ENCODE assay signal across 8 cellular contexts in genomic region chr2:172972005-172972619, GRCh38.
DNase-seq lines count a peak whose midpoint lies in the region; ATAC-seq and TF ChIP-seq lines count a peak whose summit lies in the region.

No MANE protein-coding gene starts in this region.

- no peak overlapping the region for H3K4me3 ChIP-seq in BJ (ENCODE audit: low read depth, low read length)
- no peak overlapping the region for H3K4me3 ChIP-seq in heart left ventricle

- intact Hi-C loops in heart left ventricle (cut with DNase I) = loop anchor here in 4 of 10 donors (5.0 to 10.0 kb wide), 5 partner anchors 45 to 430 kb away; no protein-coding TSS in a partner anchor

- DNase-seq in BJ (ENCODE audit: low read depth) (no peak), NCI-H2171 treated with DMSO at 0.1 percent for 48 hours (lab: John Stamatoyannopoulos, UW) (peak; percentile 51), heart left ventricle (peak in 3 of 5 donors; percentile 30 to 49 (median 42))
- peak; percentile 52 for DNase-seq in activated T-cell treated with anti-CD3 and anti-CD28 coated beads, Interleukin-2, amount 50 U/mL, for 24 hours
- DNase-seq in stimulated activated CD4-positive, alpha-beta T cell treated with anti-CD3 and anti-CD28 coated beads, Interleukin-12 subunit alpha, Interleukin-12 subunit beta, amount 100 ng/mL, for 48 hours (ENCODE audit: low read depth in 2 of 3, low spot score in 1 of 3) = peak in 2 of 3 donors; percentile 35

- TF ChIP-seq POLR2A in heart left ventricle (IDR thresholded peaks at IDR 0.05) = no peak

- H3K4me1 ChIP-seq in heart left ventricle = peaks cover 0 to 43% (median 23%) of the 10 kb centered on the region in 12 donors

- no peaks in the 10 kb centered on the region for H3K36me3 Mint-ChIP-seq in activated T-cell treated with anti-CD3 and anti-CD28 coated beads, Interleukin-2, amount 50 U/mL, for 24 hours (ENCODE audit: low read depth)

- H3K4me3 Mint-ChIP-seq in activated T-cell treated with anti-CD3 and anti-CD28 coated beads, Interleukin-2, amount 50 U/mL, for 24 hours = no peak overlapping the region

- no peaks in the 10 kb centered on the region for H3K9me3 Mint-ChIP-seq in activated T-cell treated with anti-CD3 and anti-CD28 coated beads, Interleukin-2, amount 50 U/mL, for 24 hours

- peaks cover 19% of the 10 kb centered on the region for H3K27me3 Mint-ChIP-seq in activated T-cell treated with anti-CD3 and anti-CD28 coated beads, Interleukin-2, amount 50 U/mL, for 24 hours

- H3K27me3 ChIP-seq in BJ (ENCODE audit: control insufficient read depth, insufficient read depth, low read length) (no peaks in the 10 kb centered on the region; the same call in 1 of the 2 replicates), heart left ventricle (no peaks in the 10 kb centered on the region)

- peak; percentile 71 for ATAC-seq in GM19351 (IDR thresholded peaks at IDR 0.05; ENCODE audit: unreplicated experiment)
- ATAC-seq in heart left ventricle = peak in 2 of 4 donors; percentile 35 to 56
- no peak for ATAC-seq in HG03045 (IDR thresholded peaks at IDR 0.05; ENCODE audit: unreplicated experiment)
- ATAC-seq in HG03571 (IDR thresholded peaks at IDR 0.05; ENCODE audit: unreplicated experiment) = no peak

- TF ChIP-seq CTCF in BJ (IDR thresholded peaks at IDR 0.05; ENCODE audit: insufficient read depth, low read depth, low read length) (peak; percentile 85), heart left ventricle (IDR thresholded peaks at IDR 0.05) (peak; percentile 56 to 88 (median 74))

- POLR2A ChIA-PET in BJ (lab: Charles Lee) = no interaction called here

- H3K27ac ChIP-seq in heart left ventricle = no peak overlapping the region

- H3K36me3 ChIP-seq in BJ (ENCODE audit: control insufficient read depth, insufficient read depth, low read length) (no peaks in the 10 kb centered on the region), heart left ventricle (no peaks in the 10 kb centered on the region)

- CTCF ChIA-PET in BJ (lab: Yijun Ruan, JAX) = interaction anchor here (0.8 to 3.1 kb wide), 15 partner anchors 8 to 55 kb away, joined by 3 to 13 read pairs (median 4); no protein-coding TSS in a partner anchor

- H3K27ac Mint-ChIP-seq in activated T-cell treated with anti-CD3 and anti-CD28 coated beads, Interleukin-2, amount 50 U/mL, for 24 hours = no peak overlapping the region

- peaks cover 25% of the 10 kb centered on the region for H3K4me1 Mint-ChIP-seq in activated T-cell treated with anti-CD3 and anti-CD28 coated beads, Interleukin-2, amount 50 U/mL, for 24 hours (ENCODE audit: low read depth)

- WGBS in heart left ventricle, 4 donors = 58 to 70% (median 61%) methylated on average over 12 of the region's 12 CpGs

- H3K9me3 ChIP-seq in heart left ventricle = no peaks in the 10 kb centered on the region
